8 cellular contexts compared by ENCODE assay signal in genomic region chr7:99142727-99143521, GRCh38. TPM values are rescaled to one million over a fixed set of nuclear protein-coding genes. Genes with fewer than 3 reads are reported as not detected.
DNase-seq lines count a peak whose midpoint lies in the region; ATAC-seq and TF ChIP-seq lines count a peak whose summit lies in the region.

No MANE protein-coding gene starts in this region.

- H3K27ac ChIP-seq in ectodermal cell (ENCODE audit: insufficient read depth, low read depth, low read length, poor library complexity, severe bottlenecking) (peak overlapping the region; percentile 56), lower lobe of right lung (peak overlapping the region; percentile 96)

- DNase-seq in DMS114 treated with DMSO at 0.1 percent for 48 hours (lab: John Stamatoyannopoulos, UW; ENCODE audit: unreplicated experiment) (peak; percentile 92), NCI-H82 treated with DMSO at 0.1 percent for 48 hours (lab: John Stamatoyannopoulos, UW; ENCODE audit: unreplicated experiment) (peak; percentile 49), lower lobe of right lung (peak; percentile 97)
- DNase-seq in activated CD8-positive, alpha-beta T cell treated with anti-CD3 and anti-CD28 coated beads, Interleukin-2, amount 10 ng/mL, durations not matched to agents 7 days and 5 days = peak; percentile 93
- DNase-seq in stimulated activated CD4-positive, alpha-beta T cell treated with anti-CD3 and anti-CD28 coated beads, Interleukin-4, amount 100 ng/mL, for 4 hours = peak; percentile 79 to 85

- intact Hi-C loops in lower lobe of right lung (cut with DNase I) = no loop called here

- CTCF ChIA-PET in activated CD8-positive, alpha-beta T cell treated with anti-CD3 and anti-CD28 coated beads, Interleukin-2, amount 10 ng/mL, durations not matched to agents 7 days and 5 days (lab: Charles Lee) = interaction anchor here (0.9 kb wide), 1 partner anchor 171 kb away, joined by 3 read pairs; no protein-coding TSS in a partner anchor

- POLR2A ChIA-PET in activated CD8-positive, alpha-beta T cell treated with anti-CD3 and anti-CD28 coated beads, Interleukin-2, amount 10 ng/mL, durations not matched to agents 7 days and 5 days (lab: Charles Lee) = no interaction called here

- H3K27me3 Mint-ChIP-seq in activated CD8-positive, alpha-beta T cell treated with anti-CD3 and anti-CD28 coated beads, Interleukin-2, amount 10 ng/mL, durations not matched to agents 7 days and 5 days (ENCODE audit: low read depth) = peaks cover 4% of the 10 kb centered on the region

- H3K9me3 ChIP-seq in ectodermal cell (ENCODE audit: control insufficient read depth, low read length) (no peaks in the 10 kb centered on the region), lower lobe of right lung (no peaks in the 10 kb centered on the region)

- no peak for TF ChIP-seq CTCF in lower lobe of right lung (IDR thresholded peaks at IDR 0.05)

- H3K4me1 ChIP-seq in ectodermal cell (ENCODE audit: control insufficient read depth, insufficient read depth, low read length) (peaks cover 30% of the 10 kb centered on the region), lower lobe of right lung (peaks cover 40% of the 10 kb centered on the region)

- ATAC-seq in HG03439 (IDR thresholded peaks at IDR 0.05; ENCODE audit: unreplicated experiment) (peak; percentile 3), lower lobe of right lung (peak; percentile 90 to 94), GM19463 (IDR thresholded peaks at IDR 0.05; ENCODE audit: unreplicated experiment) (no peak)
- peak; percentile 29 for ATAC-seq in activated CD8-positive, alpha-beta T cell treated with anti-CD3 and anti-CD28 coated beads, Interleukin-2, amount 10 ng/mL, durations not matched to agents 7 days and 5 days

- H3K36me3 ChIP-seq in ectodermal cell (ENCODE audit: control insufficient read depth, insufficient read depth, low read length) (no peaks in the 10 kb centered on the region), lower lobe of right lung (no peaks in the 10 kb centered on the region)

- 5 to 8% methylated on average over 33 of the region's 33 CpGs for WGBS in ectodermal cell, 2 experiments

- H3K36me3 Mint-ChIP-seq in activated CD8-positive, alpha-beta T cell treated with anti-CD3 and anti-CD28 coated beads, Interleukin-2, amount 10 ng/mL, durations not matched to agents 7 days and 5 days (ENCODE audit: low read depth) = peaks cover 11% of the 10 kb centered on the region

- H3K27ac Mint-ChIP-seq in activated CD8-positive, alpha-beta T cell treated with anti-CD3 and anti-CD28 coated beads, Interleukin-2, amount 10 ng/mL, durations not matched to agents 7 days and 5 days = peak overlapping the region; percentile 73

- peak overlapping the region; percentile 76 for H3K4me3 Mint-ChIP-seq in activated CD8-positive, alpha-beta T cell treated with anti-CD3 and anti-CD28 coated beads, Interleukin-2, amount 10 ng/mL, durations not matched to agents 7 days and 5 days

- no peaks in the 10 kb centered on the region for H3K27me3 ChIP-seq in ectodermal cell (ENCODE audit: control insufficient read depth, insufficient read depth, low read length, poor library complexity, severe bottlenecking)
- H3K27me3 ChIP-seq in lower lobe of right lung (ENCODE audit: low read depth) = no peaks in the 10 kb centered on the region

- peaks cover 32% of the 10 kb centered on the region for H3K4me1 Mint-ChIP-seq in activated CD8-positive, alpha-beta T cell treated with anti-CD3 and anti-CD28 coated beads, Interleukin-2, amount 10 ng/mL, durations not matched to agents 7 days and 5 days (ENCODE audit: low read depth)

- peak overlapping the region; percentile 81 for H3K4me3 ChIP-seq in ectodermal cell (ENCODE audit: insufficient read depth, low read depth, low read length)
- peak overlapping the region; percentile 90 for H3K4me3 ChIP-seq in lower lobe of right lung

- no peaks in the 10 kb centered on the region for H3K9me3 Mint-ChIP-seq in activated CD8-positive, alpha-beta T cell treated with anti-CD3 and anti-CD28 coated beads, Interleukin-2, amount 10 ng/mL, durations not matched to agents 7 days and 5 days (ENCODE audit: insufficient read depth)

RNA-seq across cellular contexts. Expression of gene SMURF1, which starts 1.0 kb away (rescaled TPM):
- 10 to 100 TPM; 10.3 to 10.4 TPM for total RNA-seq in activated CD8-positive, alpha-beta T cell treated with anti-CD3 and anti-CD28 coated beads, Interleukin-2, amount 10 ng/mL, durations not matched to agents 7 days and 5 days
- polyA plus RNA-seq in ectodermal cell (2013, experiment 1 of 4) = 32.1 TPM
- polyA plus RNA-seq in ectodermal cell (2013, experiment 2 of 4) = 37.5 TPM
- polyA plus RNA-seq in ectodermal cell (2013, experiment 3 of 4) = 21.8 TPM
- 25.4 TPM for polyA plus RNA-seq in ectodermal cell (2013, experiment 4 of 4)
- total RNA-seq in lower lobe of right lung = 32.0 TPM
